ENCODE assay signal across 24 cellular contexts in the genomic region with DNA sequence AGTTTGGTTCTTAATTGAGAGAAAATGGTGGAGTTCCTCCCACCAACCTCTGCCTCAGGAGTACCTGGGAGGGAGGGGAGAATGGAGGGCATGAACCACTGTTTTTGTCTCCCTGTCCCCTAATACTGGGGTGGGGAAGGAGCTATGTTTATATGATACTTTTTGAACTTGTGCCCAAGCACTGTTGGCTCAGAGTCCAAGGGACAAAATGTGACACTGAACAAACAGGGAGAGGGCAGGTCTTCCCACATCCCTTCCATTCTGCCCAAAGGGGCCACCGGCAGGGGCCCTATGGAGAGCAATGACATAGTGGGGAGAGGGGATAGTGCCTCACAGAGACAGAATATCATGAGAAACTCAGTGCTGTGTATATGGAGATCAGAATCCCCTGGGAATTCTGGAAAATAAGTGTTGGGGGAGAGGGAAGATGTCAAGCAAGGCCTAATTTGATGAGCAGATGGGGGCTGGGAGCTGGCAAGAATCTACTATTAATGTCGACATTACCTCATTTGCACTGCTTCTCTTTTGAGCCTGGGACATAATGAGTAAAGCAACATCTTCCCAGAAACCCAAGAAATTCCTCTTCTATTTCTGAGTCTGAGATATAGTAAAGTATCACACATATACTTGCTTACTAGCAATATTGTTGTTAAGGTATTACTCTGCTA.
"Had no signal": no experiment of that assay in that cellular context is flagged by ENCODE, and none has a peak within 500 bp of the region (broad histone marks: within the 10 kb centered on the region; RNA-seq: fewer than 3 reads in every experiment).

No MANE protein-coding gene starts in this region.

- DNase-seq: activated CD4-positive, alpha-beta memory T cell treated with anti-CD3 and anti-CD28 coated beads for 36 hours; activated CD4-positive, alpha-beta T cell treated with anti-CD3 and anti-CD28 coated beads for 4 hours; activated CD4-positive, CD25-positive, alpha-beta regulatory T cell; activated naive CD4-positive, alpha-beta T cell treated with Interleukin-2 at 50 U/mL for 16 hours; activated naive CD8-positive, alpha-beta T cell treated with anti-CD3 and anti-CD28 coated beads for 36 hours; activated T-cell treated with anti-CD3 and anti-CD28 coated beads, Interleukin-2, amount 50 U/mL, for 48 hours; central memory CD4-positive, alpha-beta T cell; dermis blood vessel endothelial cell; effector CD8-positive, alpha-beta T cell; foreskin keratinocyte; immature natural killer cell; kidney glomerular epithelial cell; left ventricle myocardium superior; mesenchymal stem cell; mucosa of descending colon; nephron progenitor cell; nucleus accumbens; small intestine; stimulated activated CD4-positive, alpha-beta T cell treated with anti-CD3 and anti-CD28 coated beads, Interleukin-2, amount 100 ng/mL, for 24 hours; T1000; transverse colon; uterus had no signal

- H3K36me3 ChIP-seq: transverse colon, uterus had no signal

- H3K9me3 ChIP-seq: mucosa of descending colon, transverse colon, uterus had no signal

- H3K27me3 ChIP-seq: foreskin keratinocyte, transverse colon, uterus had no signal

- ATAC-seq: foreskin keratinocyte; left ventricle myocardium superior; mucosa of descending colon; sciatic nerve; stimulated activated effector memory CD8-positive, alpha-beta T cell treated with anti-CD3 and anti-CD28 coated beads, Interleukin-12 subunit alpha, Interleukin-12 subunit beta, amount 100 ng/mL, for 72 hours had no signal

- H3K4me1 ChIP-seq: foreskin keratinocyte, transverse colon, uterus had no signal

- H3K27ac ChIP-seq: foreskin keratinocyte, transverse colon, uterus had no signal

- H3K4me3 ChIP-seq: mucosa of descending colon, transverse colon, uterus had no signal
